In genomic region chr10:96661632-96662031, GRCh38 we compare ENCODE assay signal across 18 cellular contexts.
"Had no signal": no experiment of that assay in that cellular context is flagged by ENCODE, and none has a peak within 500 bp of the region (broad histone marks: within the 10 kb centered on the region; RNA-seq: fewer than 3 reads in every experiment).

No MANE protein-coding gene starts in this region.

- H3K4me3 ChIP-seq: pancreas, transverse colon had no signal

- H3K27ac ChIP-seq: pancreas, transverse colon had no signal

- H3K9me3 ChIP-seq: pancreas, transverse colon had no signal

- DNase-seq: activated CD4-positive, alpha-beta T cell treated with anti-CD3 and anti-CD28 coated beads for 36 hours; activated CD4-positive, alpha-beta T cell treated with anti-CD3 and anti-CD28 coated beads, Interleukin-2, amount 50 U/mL, for 4 hours; activated CD8-positive, alpha-beta memory T cell treated with anti-CD3 and anti-CD28 coated beads, Interleukin-2, amount 50 U/mL, for 48 hours; activated effector memory CD4-positive, alpha-beta T cell treated with anti-CD3 and anti-CD28 coated beads, Interleukin-2, amount 50 U/mL, for 16 hours; activated naive CD4-positive, alpha-beta T cell treated with anti-CD3 and anti-CD28 coated beads, Interleukin-2, amount 10 ng/mL, durations not matched to agents 7 days and 5 days; amygdala; cerebellar nuclear complex; cortex of kidney; foreskin fibroblast; left ventricle myocardium superior; pancreas; right cardiac atrium; stimulated activated CD4-positive, alpha-beta T cell treated with anti-CD3 and anti-CD28 coated beads, Interleukin-12 subunit alpha, Interleukin-12 subunit beta, amount 100 ng/mL, for 4 hours; stimulated activated CD4-positive, alpha-beta T cell treated with anti-CD3 and anti-CD28 coated beads, Interleukin-1b, Interleukin-23, amount 100 ng/mL, for 48 hours; T1000; transverse colon had no signal

- H3K4me1 Mint-ChIP-seq: activated CD4-positive, alpha-beta T cell treated with anti-CD3 and anti-CD28 coated beads for 36 hours; activated naive CD4-positive, alpha-beta T cell treated with anti-CD3 and anti-CD28 coated beads, Interleukin-2, amount 10 ng/mL, durations not matched to agents 7 days and 5 days had no signal

- H3K36me3 Mint-ChIP-seq: activated naive CD4-positive, alpha-beta T cell treated with anti-CD3 and anti-CD28 coated beads, Interleukin-2, amount 10 ng/mL, durations not matched to agents 7 days and 5 days; WTC11 had no signal

- H3K27me3 Mint-ChIP-seq: activated CD4-positive, alpha-beta T cell treated with anti-CD3 and anti-CD28 coated beads for 36 hours had no signal

- FAIRE-seq: pancreas, urothelium cell line had no signal

- ATAC-seq: activated CD4-positive, alpha-beta T cell treated with anti-CD3 and anti-CD28 coated beads for 36 hours; left ventricle myocardium superior; pancreas; right cardiac atrium; WTC11 had no signal

- H3K9me3 Mint-ChIP-seq: activated naive CD4-positive, alpha-beta T cell treated with anti-CD3 and anti-CD28 coated beads, Interleukin-2, amount 10 ng/mL, durations not matched to agents 7 days and 5 days; WTC11 had no signal

- H3K27me3 ChIP-seq: pancreas, transverse colon had no signal

- H3K4me3 Mint-ChIP-seq: activated CD4-positive, alpha-beta T cell treated with anti-CD3 and anti-CD28 coated beads for 36 hours; activated naive CD4-positive, alpha-beta T cell treated with anti-CD3 and anti-CD28 coated beads, Interleukin-2, amount 10 ng/mL, durations not matched to agents 7 days and 5 days; WTC11 had no signal

- H3K36me3 ChIP-seq: pancreas, transverse colon had no signal

- H3K27ac Mint-ChIP-seq: activated CD4-positive, alpha-beta T cell treated with anti-CD3 and anti-CD28 coated beads for 36 hours; activated naive CD4-positive, alpha-beta T cell treated with anti-CD3 and anti-CD28 coated beads, Interleukin-2, amount 10 ng/mL, durations not matched to agents 7 days and 5 days; WTC11 had no signal
